ENCODE assay signal across 30 cellular contexts in the genomic region with DNA sequence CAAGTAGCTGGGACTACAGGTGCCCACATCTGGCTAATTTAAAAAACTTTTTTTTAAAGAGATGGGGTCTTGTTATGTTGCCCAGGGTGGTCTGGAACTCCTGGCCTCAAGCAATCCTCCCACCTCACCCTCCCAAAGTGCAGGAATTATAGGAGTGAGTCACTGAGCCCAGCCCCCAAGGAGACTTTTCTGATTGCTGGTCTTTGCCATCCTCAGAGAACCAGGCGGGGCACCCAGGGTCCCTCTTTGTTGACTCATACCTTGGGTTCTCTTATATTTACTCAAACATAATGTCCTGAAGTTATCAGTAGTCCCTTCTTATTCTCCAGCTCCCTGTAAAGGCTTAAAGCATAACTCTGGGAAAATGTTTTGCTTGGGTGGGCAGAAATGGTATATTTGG.
"Had no signal": no experiment of that assay in that cellular context is flagged by ENCODE, and none has a peak within 500 bp of the region (broad histone marks: within the 10 kb centered on the region; RNA-seq: fewer than 3 reads in every experiment).

No MANE protein-coding gene starts in this region.

- H3K4me1 ChIP-seq: parathyroid adenoma, psoas muscle, right lobe of liver, sigmoid colon, spleen, suprapubic skin, tibial artery, transverse colon, upper lobe of right lung, uterus had no signal

- H3K79me2 ChIP-seq: parathyroid adenoma had no signal

- H3K4me3 Mint-ChIP-seq: natural killer cell; nephron; neural progenitor cell; stimulated activated memory B cell treated with anti-CD40 and anti-IgM and Interleukin-4, amounts not matched to agents 10 μg/mL and 1 μg/mL and 100 μg/mL, for 72 hours; stimulated activated naive CD8-positive, alpha-beta T cell treated with anti-CD3 and anti-CD28 coated beads, Interleukin-15, amount 100 ng/mL, for 72 hours; type B pancreatic cell had no signal

- H2AFZ ChIP-seq: neural progenitor cell, parathyroid adenoma had no signal

- H3K4me2 ChIP-seq: neural progenitor cell had no signal

- DNase-seq: natural killer cell; occipital lobe; ovary; psoas muscle; right cardiac atrium; right lobe of liver; sigmoid colon; small intestine; spleen; stimulated activated CD4-positive, alpha-beta T cell treated with anti-CD3 and anti-CD28 coated beads, Interleukin-12 subunit alpha, Interleukin-12 subunit beta, amount 100 ng/mL, for 4 hours; stimulated activated CD4-positive, alpha-beta T cell treated with anti-CD3 and anti-CD28 coated beads, Interleukin-1b, Interleukin-23, amount 100 ng/mL, for 48 hours; stimulated activated CD4-positive, alpha-beta T cell treated with anti-CD3 and anti-CD28 coated beads, Interleukin-4, amount 100 ng/mL, for 1 hour; stimulated activated CD4-positive, alpha-beta T cell treated with anti-CD3 and anti-CD28 coated beads, Interleukin-4, amount 100 ng/mL, for 4 hours; stimulated activated CD8-positive, alpha-beta memory T cell treated with anti-CD3 and anti-CD28 coated beads, Interleukin-4, amount 100 ng/mL, for 48 hours; stimulated activated naive CD4-positive, alpha-beta T cell; stimulated activated naive CD8-positive, alpha-beta T cell treated with anti-CD3 and anti-CD28 coated beads, Interleukin-15, amount 100 ng/mL, for 72 hours; stimulated activated naive CD8-positive, alpha-beta T cell treated with anti-CD3 and anti-CD28 coated beads, Interleukin-15, Interleukin-2, amounts not matched to agents 100 U/mL and 50 U/mL, for 24 hours; substantia nigra; testis; tibial artery; transverse colon; upper lobe of right lung; uterus had no signal

- H3K9me3 ChIP-seq: ovary, testis, uterus had no signal

- H3K4me3 ChIP-seq: neural progenitor cell, ovary, psoas muscle, right lobe of liver, sigmoid colon, spleen, suprapubic skin, testis, tibial artery, transverse colon, upper lobe of right lung, uterus had no signal

- H3K4me1 Mint-ChIP-seq: natural killer cell; stimulated activated memory B cell treated with anti-CD40 and anti-IgM and Interleukin-4, amounts not matched to agents 10 μg/mL and 1 μg/mL and 100 μg/mL, for 72 hours; stimulated activated naive CD8-positive, alpha-beta T cell treated with anti-CD3 and anti-CD28 coated beads, Interleukin-15, amount 100 ng/mL, for 72 hours had no signal

- H3K27me3 Mint-ChIP-seq: progenitor cell of endocrine pancreas, type B pancreatic cell had no signal

- H3K27me3 ChIP-seq: neural progenitor cell, ovary, right lobe of liver, sigmoid colon, spleen, suprapubic skin, testis, tibial artery, transverse colon, upper lobe of right lung, uterus had no signal

- ATAC-seq: natural killer cell; psoas muscle; right cardiac atrium; right lobe of liver; stimulated activated memory B cell treated with anti-CD40 and anti-IgM and Interleukin-4, amounts not matched to agents 10 μg/mL and 1 μg/mL and 100 μg/mL, for 72 hours; stimulated activated naive CD8-positive, alpha-beta T cell treated with anti-CD3 and anti-CD28 coated beads, Interleukin-15, amount 100 ng/mL, for 72 hours; stimulated activated naive CD8-positive, alpha-beta T cell treated with anti-CD3 and anti-CD28 coated beads, Interleukin-15, Interleukin-2, amounts not matched to agents 100 U/mL and 50 U/mL, for 24 hours; upper lobe of right lung had no signal

- H3K9ac ChIP-seq: neural progenitor cell, parathyroid adenoma had no signal

- H3K36me3 ChIP-seq: neural progenitor cell, ovary, right lobe of liver, sigmoid colon, spleen, suprapubic skin, tibial artery, transverse colon, upper lobe of right lung, uterus had no signal

- H3K27ac ChIP-seq: neural progenitor cell, ovary, parathyroid adenoma, psoas muscle, right lobe of liver, sigmoid colon, spleen, suprapubic skin, testis, tibial artery, transverse colon, upper lobe of right lung, uterus had no signal

- H3K27ac Mint-ChIP-seq: natural killer cell; nephron; neural progenitor cell; progenitor cell of endocrine pancreas; stimulated activated memory B cell treated with anti-CD40 and anti-IgM and Interleukin-4, amounts not matched to agents 10 μg/mL and 1 μg/mL and 100 μg/mL, for 72 hours; stimulated activated naive CD8-positive, alpha-beta T cell treated with anti-CD3 and anti-CD28 coated beads, Interleukin-15, amount 100 ng/mL, for 72 hours; type B pancreatic cell had no signal
